1 cellular context compared by ENCODE assay signal in genomic region chr2:218046234-218046633, GRCh38.
TF ChIP-seq lines count a peak whose summit lies in the region.

No MANE protein-coding gene starts in this region.

TF ChIP-seq in GM12878, 131 proteins besides CTCF, POLR2A, EP300 and RAD21 (continued from another document and continues in another):
- no peak for TF ChIP-seq ZNF687 (IDR thresholded peaks at IDR 0.05)
- TF ChIP-seq CHD2 (IDR thresholded peaks at IDR 0.05; ENCODE audit: borderline replicate concordance, low read depth, low read length) = no peak
- TF ChIP-seq RELA (IDR thresholded peaks at IDR 0.05; ENCODE audit: borderline replicate concordance, partially characterized antibody) = no peak
- TF ChIP-seq TCF3 (IDR thresholded peaks at IDR 0.05; ENCODE audit: borderline replicate concordance, insufficient read depth, low read depth, low read length) = no peak
- TF ChIP-seq RBBP5 (conservative IDR thresholded peaks at IDR 0.05) = no peak
- no peak for TF ChIP-seq E4F1 (IDR thresholded peaks at IDR 0.05; ENCODE audit: borderline replicate concordance, partially characterized antibody)
- no peak for TF ChIP-seq POLR2AphosphoS5 (IDR thresholded peaks at IDR 0.05; ENCODE audit: low read length)
- TF ChIP-seq ZNF24 (IDR thresholded peaks at IDR 0.05) = no peak
- no peak for TF ChIP-seq CBFB (IDR thresholded peaks at IDR 0.05; ENCODE audit: low read depth)
- no peak for TF ChIP-seq PAX8 (IDR thresholded peaks at IDR 0.05)
- TF ChIP-seq RAD51 (IDR thresholded peaks at IDR 0.05) = no peak
- no peak for TF ChIP-seq ESRRA (IDR thresholded peaks at IDR 0.05; ENCODE audit: low read length)
- no peak for TF ChIP-seq MTA2 (IDR thresholded peaks at IDR 0.05; ENCODE audit: low read depth)
- TF ChIP-seq ATF7 (IDR thresholded peaks at IDR 0.05; ENCODE audit: low read depth) = no peak
- TF ChIP-seq USF2 (IDR thresholded peaks at IDR 0.05; ENCODE audit: borderline replicate concordance, low read depth, low read length) = no peak
- peak in 1 of 2 experiments; percentile 31; a peak in 1 of 4 replicates for TF ChIP-seq IKZF2 (IDR thresholded peaks at IDR 0.05)
- TF ChIP-seq MAX (IDR thresholded peaks at IDR 0.05; ENCODE audit: low read depth, low read length) = no peak
- TF ChIP-seq IRF4 (IDR thresholded peaks at IDR 0.05; ENCODE audit: low read depth, low read length) = peak; percentile 56; the same call in 1 of the 2 replicates
- TF ChIP-seq PML (IDR thresholded peaks at IDR 0.05; ENCODE audit: low read length) = no peak
- TF ChIP-seq BHLHE40 (IDR thresholded peaks at IDR 0.05; ENCODE audit: borderline replicate concordance in 1 of 2, low read depth in 2 of 2, low read length in 1 of 2) = peak; percentile 28 to 81; a peak in 3 of 4 replicates
- TF ChIP-seq ZNF274 (IDR thresholded peaks at IDR 0.05; ENCODE audit: insufficient read depth, insufficient read length) = no peak
- no peak for TF ChIP-seq HDGF (IDR thresholded peaks at IDR 0.05)
- TF ChIP-seq ZNF592 (IDR thresholded peaks at IDR 0.05) = no peak
- TF ChIP-seq FOXK2 (IDR thresholded peaks at IDR 0.05) = no peak
- TF ChIP-seq REST (IDR thresholded peaks at IDR 0.05; ENCODE audit: low read depth, low read length) = no peak
- TF ChIP-seq EED (IDR thresholded peaks at IDR 0.05; ENCODE audit: low read depth) = 0 out of 2 replicates have a peak, but pooled peaks have one; percentile 34
- no peak for TF ChIP-seq GATAD2B (conservative IDR thresholded peaks at IDR 0.05; ENCODE audit: low read depth)
- TF ChIP-seq USF1 (IDR thresholded peaks at IDR 0.05; ENCODE audit: borderline replicate concordance, extremely low read length, insufficient read depth, low read depth, low read length) = no peak
- no peak for TF ChIP-seq HDAC6 (IDR thresholded peaks at IDR 0.05; ENCODE audit: unreplicated experiment)
- TF ChIP-seq PAX5 (IDR thresholded peaks at IDR 0.05; ENCODE audit: borderline replicate concordance, low read depth, low read length) = no peak
- no peak for TF ChIP-seq NFXL1 (IDR thresholded peaks at IDR 0.05; ENCODE audit: borderline replicate concordance)
- no peak for TF ChIP-seq SMC3 (IDR thresholded peaks at IDR 0.05; ENCODE audit: borderline replicate concordance, low read length)
- TF ChIP-seq POLR2AphosphoS2 (IDR thresholded peaks at IDR 0.05; ENCODE audit: low read depth, low read length) = no peak
- TF ChIP-seq CEBPB (IDR thresholded peaks at IDR 0.05; ENCODE audit: borderline replicate concordance in 1 of 2, low read depth in 2 of 2, low read length in 2 of 2) = no peak
- TF ChIP-seq BRCA1 (IDR thresholded peaks at IDR 0.05; ENCODE audit: low read depth, low read length) = no peak
- TF ChIP-seq ZBTB11 (CRISPR knock-in tag; IDR thresholded peaks at IDR 0.05) = no peak
- TF ChIP-seq SREBF1 (IDR thresholded peaks at IDR 0.05; ENCODE audit: low read length) = no peak
